ENCODE assay signal across 24 cellular contexts in the genomic region with DNA sequence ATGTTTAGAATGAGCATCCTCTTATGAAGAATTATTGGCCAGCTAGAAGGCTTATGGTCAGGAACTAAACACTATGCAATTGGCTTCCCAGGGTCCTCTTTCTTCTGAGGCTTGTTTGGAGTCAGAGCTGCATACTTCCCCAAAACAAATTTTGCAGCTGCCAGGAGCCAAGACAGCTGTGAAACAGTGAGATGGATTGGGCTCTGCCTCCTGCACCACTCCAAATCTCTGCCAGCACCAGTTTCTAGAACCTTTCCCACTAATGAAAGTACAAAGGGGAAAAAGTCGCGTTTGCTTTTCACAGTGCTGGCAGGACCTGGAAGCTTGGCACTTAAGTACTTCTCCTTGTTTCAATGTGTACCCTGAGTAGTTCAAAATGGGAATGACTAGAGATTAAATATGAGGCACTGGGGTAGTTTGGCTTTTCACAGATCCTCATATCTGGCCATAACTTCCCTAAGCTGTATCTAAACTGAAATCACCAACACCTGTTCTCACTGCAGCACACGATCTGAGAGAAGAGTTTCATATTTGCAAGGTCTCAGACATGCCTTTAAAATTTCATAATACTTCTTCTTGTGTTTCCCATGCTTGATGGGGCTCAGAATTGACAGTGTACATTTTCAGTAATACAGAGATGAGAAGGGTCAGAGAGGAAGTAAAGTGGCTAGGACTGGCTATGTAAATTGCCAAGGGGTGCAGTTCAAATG.
"Had no signal": no experiment of that assay in that cellular context is flagged by ENCODE, and none has a peak within 500 bp of the region (broad histone marks: within the 10 kb centered on the region; RNA-seq: fewer than 3 reads in every experiment).

No MANE protein-coding gene starts in this region.

- H3K27ac Mint-ChIP-seq: activated CD4-positive, alpha-beta memory T cell treated with anti-CD3 and anti-CD28 coated beads for 36 hours; activated naive CD4-positive, alpha-beta T cell treated with anti-CD3 and anti-CD28 coated beads, Interleukin-2, amount 10 ng/mL, durations not matched to agents 7 days and 5 days; endodermal cell; memory B cell; nephron progenitor cell; stimulated activated effector memory CD8-positive, alpha-beta T cell treated with anti-CD3 and anti-CD28 coated beads, Interleukin-12 subunit alpha, Interleukin-12 subunit beta, amount 100 ng/mL, for 72 hours; stimulated activated naive CD8-positive, alpha-beta T cell treated with anti-CD3 and anti-CD28 coated beads, Interleukin-15, amount 100 ng/mL, for 72 hours had no signal

- H3K4me1 Mint-ChIP-seq: activated naive CD4-positive, alpha-beta T cell treated with anti-CD3 and anti-CD28 coated beads, Interleukin-2, amount 10 ng/mL, durations not matched to agents 7 days and 5 days; endodermal cell; memory B cell; nephron progenitor cell; stimulated activated effector memory CD8-positive, alpha-beta T cell treated with anti-CD3 and anti-CD28 coated beads, Interleukin-12 subunit alpha, Interleukin-12 subunit beta, amount 100 ng/mL, for 72 hours; stimulated activated naive CD8-positive, alpha-beta T cell treated with anti-CD3 and anti-CD28 coated beads, Interleukin-15, amount 100 ng/mL, for 72 hours had no signal

- H3K36me3 ChIP-seq: esophagus squamous epithelium, gastrocnemius medialis, pancreas, suprapubic skin, transverse colon had no signal

- H3K4me1 ChIP-seq: esophagus squamous epithelium, pancreas, suprapubic skin, transverse colon had no signal

- FAIRE-seq: bronchial epithelial cell, pancreas, urothelium cell line had no signal

- ATAC-seq: gastrocnemius medialis; stimulated activated effector memory CD8-positive, alpha-beta T cell treated with anti-CD3 and anti-CD28 coated beads, Interleukin-12 subunit alpha, Interleukin-12 subunit beta, amount 100 ng/mL, for 72 hours; stimulated activated naive CD8-positive, alpha-beta T cell treated with anti-CD3 and anti-CD28 coated beads, Interleukin-15, amount 100 ng/mL, for 72 hours had no signal

- H3K27me3 Mint-ChIP-seq: activated CD4-positive, alpha-beta memory T cell treated with anti-CD3 and anti-CD28 coated beads for 36 hours; activated naive CD4-positive, alpha-beta T cell treated with anti-CD3 and anti-CD28 coated beads, Interleukin-2, amount 10 ng/mL, durations not matched to agents 7 days and 5 days; memory B cell; stimulated activated naive CD8-positive, alpha-beta T cell treated with anti-CD3 and anti-CD28 coated beads, Interleukin-15, amount 100 ng/mL, for 72 hours had no signal

- DNase-seq: activated CD4-positive, alpha-beta memory T cell treated with anti-CD3 and anti-CD28 coated beads for 36 hours; activated CD4-positive, alpha-beta T cell treated with anti-CD3 and anti-CD28 coated beads for 48 hours; activated effector memory CD4-positive, alpha-beta T cell treated with anti-CD3 and anti-CD28 coated beads, Interleukin-2, amount 50 U/mL, for 16 hours; activated naive CD4-positive, alpha-beta T cell treated with anti-CD3 and anti-CD28 coated beads, Interleukin-2, amount 10 ng/mL, durations not matched to agents 7 days and 5 days; activated T-cell treated with anti-CD3 and anti-CD28 coated beads for 4 hours; amygdala; cortex of kidney; endodermal cell; esophagus squamous epithelium; gastrocnemius medialis; hypothalamus; nephron progenitor cell; pancreas; right cardiac atrium; stimulated activated CD4-positive, alpha-beta T cell treated with anti-CD3 and anti-CD28 coated beads, Interleukin-1b, Interleukin-23, amount 100 ng/mL, for 48 hours; stimulated activated naive CD8-positive, alpha-beta T cell treated with anti-CD3 and anti-CD28 coated beads, Interleukin-15, amount 100 ng/mL, for 72 hours; T-helper 9 cell; transverse colon had no signal

- H3K27ac ChIP-seq: esophagus squamous epithelium, gastrocnemius medialis, pancreas, skin epidermis, suprapubic skin, transverse colon had no signal

- H3K9me3 ChIP-seq: esophagus squamous epithelium, gastrocnemius medialis, pancreas, suprapubic skin, transverse colon had no signal

- H3K27me3 ChIP-seq: esophagus squamous epithelium, gastrocnemius medialis, suprapubic skin, transverse colon had no signal

- H3K9me3 Mint-ChIP-seq: activated naive CD4-positive, alpha-beta T cell treated with anti-CD3 and anti-CD28 coated beads, Interleukin-2, amount 10 ng/mL, durations not matched to agents 7 days and 5 days; stimulated activated naive CD8-positive, alpha-beta T cell treated with anti-CD3 and anti-CD28 coated beads, Interleukin-15, amount 100 ng/mL, for 72 hours had no signal

- H3K36me3 Mint-ChIP-seq: activated CD4-positive, alpha-beta memory T cell treated with anti-CD3 and anti-CD28 coated beads for 36 hours; activated naive CD4-positive, alpha-beta T cell treated with anti-CD3 and anti-CD28 coated beads, Interleukin-2, amount 10 ng/mL, durations not matched to agents 7 days and 5 days; memory B cell; stimulated activated effector memory CD8-positive, alpha-beta T cell treated with anti-CD3 and anti-CD28 coated beads, Interleukin-12 subunit alpha, Interleukin-12 subunit beta, amount 100 ng/mL, for 72 hours had no signal

- H3K4me3 Mint-ChIP-seq: activated CD4-positive, alpha-beta memory T cell treated with anti-CD3 and anti-CD28 coated beads for 36 hours; activated naive CD4-positive, alpha-beta T cell treated with anti-CD3 and anti-CD28 coated beads, Interleukin-2, amount 10 ng/mL, durations not matched to agents 7 days and 5 days; endodermal cell; memory B cell; nephron progenitor cell; stimulated activated effector memory CD8-positive, alpha-beta T cell treated with anti-CD3 and anti-CD28 coated beads, Interleukin-12 subunit alpha, Interleukin-12 subunit beta, amount 100 ng/mL, for 72 hours; stimulated activated naive CD8-positive, alpha-beta T cell treated with anti-CD3 and anti-CD28 coated beads, Interleukin-15, amount 100 ng/mL, for 72 hours had no signal

- H3K4me3 ChIP-seq: esophagus squamous epithelium, gastrocnemius medialis, pancreas, skin epidermis, suprapubic skin, transverse colon had no signal
